In the genomic region with DNA sequence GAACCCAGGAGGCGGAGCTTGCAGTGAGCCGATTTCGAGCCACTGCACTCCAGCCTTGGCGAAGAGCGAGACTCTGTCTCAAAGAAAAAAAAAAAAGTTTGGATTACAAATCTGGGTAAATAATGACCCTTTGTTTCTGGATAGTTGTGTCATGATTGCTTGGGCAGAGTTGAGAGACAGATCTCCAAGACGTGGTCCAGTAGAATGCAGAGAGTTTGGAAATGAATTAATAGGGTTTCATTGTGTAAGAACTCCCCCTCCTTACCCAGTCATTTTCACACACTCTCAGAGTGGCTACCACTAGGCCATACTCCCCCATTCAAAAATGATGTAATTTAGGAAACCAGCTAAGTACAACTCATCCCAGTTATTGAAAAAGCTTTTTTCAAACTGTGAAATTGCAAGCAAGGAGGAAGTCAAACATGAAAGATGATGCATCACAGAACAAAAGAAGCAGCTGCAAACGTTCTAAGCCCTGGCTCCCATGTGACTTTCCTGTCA, we compare ENCODE assay signal across 18 cellular contexts.
DNase-seq lines count a peak whose midpoint lies in the region; ATAC-seq and TF ChIP-seq lines count a peak whose summit lies in the region.
"Had no signal": no experiment of that assay in that cellular context is flagged by ENCODE, and none has a peak within 500 bp of the region (broad histone marks: within the 10 kb centered on the region; RNA-seq: fewer than 3 reads in every experiment).

No MANE protein-coding gene starts in this region.

- CTCF ChIA-PET in PC-3 (lab: Charles Lee), result no interaction called here

- no peak overlapping the region for H3K9ac ChIP-seq in PC-3 (ENCODE audit: low read length)

- H3K36me3 Mint-ChIP-seq in activated naive CD4-positive, alpha-beta T cell treated with anti-CD3 and anti-CD28 coated beads, Interleukin-2, amount 50 U/mL, for 72 hours, result no peaks in the 10 kb centered on the region
- H3K36me3 Mint-ChIP-seq: activated naive CD8-positive, alpha-beta T cell had no signal

- intact Hi-C loops in PC-3 (cut with micrococcal nuclease) (no loop called here), aorta (cut with DNase I) (no loop called here)

- no peak overlapping the region for H3K4me2 ChIP-seq in PC-3 (ENCODE audit: low read length)

- no peaks in the 10 kb centered on the region for H3K9me2 ChIP-seq in PC-3 (replicated peaks; ENCODE audit: low read length)

- H2AFZ ChIP-seq in PC-3 (ENCODE audit: low read length), result no peak overlapping the region

- no peak for TF ChIP-seq CTCF in PC-3 (conservative IDR thresholded peaks at IDR 0.05; ENCODE audit: low read depth, low read length)
- no peak for TF ChIP-seq CTCF in foreskin keratinocyte (conservative IDR thresholded peaks at IDR 0.05)

- H3K27ac ChIP-seq in PC-3 (ENCODE audit: low read length) (no peak overlapping the region), foreskin keratinocyte (no peak overlapping the region), aorta (ENCODE audit: low read depth in 1 of 2, low read length in 2 of 2) (no peak overlapping the region)
- H3K27ac ChIP-seq: RWPE1, tibial artery had no signal

- no peak for DNase-seq in activated naive CD4-positive, alpha-beta T cell treated with anti-CD3 and anti-CD28 coated beads, Interleukin-2, amount 50 U/mL, for 72 hours (ENCODE audit: low spot score in 2 of 2)
- DNase-seq in activated naive CD4-positive, alpha-beta T cell treated with anti-CD3 and anti-CD28 coated beads, Interleukin-2, amount 50 U/mL, for 16 hours, result no peak
- DNase-seq in PC-3 (peak; percentile 9), foreskin keratinocyte (peak; percentile 2 to 43), skeletal muscle cell (ENCODE audit: low read depth) (peak; percentile 25), aorta (no peak), COR-L47 (lab: John Stamatoyannopoulos, UW) (no peak), NCI-H1092 treated with DMSO at 0.1 percent for 48 hours (lab: John Stamatoyannopoulos, UW) (no peak)
- DNase-seq: activated CD4-positive, alpha-beta T cell treated with anti-CD3 and anti-CD28 coated beads for 1 hour; activated CD8-positive, alpha-beta memory T cell treated with anti-CD3 and anti-CD28 coated beads, Interleukin-2, amount 50 U/mL, for 48 hours; Karpas-422; left colon; naive B cell; NCI-H2029; stimulated activated CD8-positive, alpha-beta memory T cell treated with anti-CD3 and anti-CD28 coated beads, Interleukin-4, amount 100 ng/mL, for 48 hours; tibial artery had no signal

- no peaks in the 10 kb centered on the region for H3K27me3 ChIP-seq in PC-3 (ENCODE audit: low read length)
- H3K27me3 ChIP-seq in foreskin keratinocyte, result no peaks in the 10 kb centered on the region
- H3K27me3 ChIP-seq in aorta (ENCODE audit: control insufficient read depth in 1 of 2, insufficient read depth in 2 of 2, low read length in 1 of 2), result no peaks in the 10 kb centered on the region
- H3K27me3 ChIP-seq: tibial artery had no signal

- ATAC-seq in activated naive CD4-positive, alpha-beta T cell treated with anti-CD3 and anti-CD28 coated beads, Interleukin-2, amount 50 U/mL, for 72 hours, result peak; percentile 67 to 97
- ATAC-seq in PC-3 (no peak), foreskin keratinocyte (no peak), aorta (ENCODE audit: low FRiP score) (no peak)
- ATAC-seq: left colon had no signal

- H3K4me1 ChIP-seq in PC-3 (ENCODE audit: insufficient read depth, low read length) (no peaks in the 10 kb centered on the region), foreskin keratinocyte (no peaks in the 10 kb centered on the region), aorta (ENCODE audit: control insufficient read depth in 1 of 2, insufficient read depth in 2 of 2, low read length in 2 of 2) (no peaks in the 10 kb centered on the region)
- H3K4me1 ChIP-seq: tibial artery had no signal

- H3K9me3 Mint-ChIP-seq in activated naive CD4-positive, alpha-beta T cell treated with anti-CD3 and anti-CD28 coated beads, Interleukin-2, amount 50 U/mL, for 72 hours, result peaks cover 0 to 4% of the 10 kb centered on the region in 2 donors

- H3K36me3 ChIP-seq in PC-3 (ENCODE audit: low read depth, low read length) (no peaks in the 10 kb centered on the region), aorta (ENCODE audit: control insufficient read depth in 1 of 2, insufficient read depth in 2 of 2, low read length in 1 of 2) (no peaks in the 10 kb centered on the region)
- H3K36me3 ChIP-seq: tibial artery had no signal

- no peak overlapping the region for H3K27ac Mint-ChIP-seq in activated naive CD4-positive, alpha-beta T cell treated with anti-CD3 and anti-CD28 coated beads, Interleukin-2, amount 50 U/mL, for 72 hours
- H3K27ac Mint-ChIP-seq: activated naive CD8-positive, alpha-beta T cell; naive B cell had no signal

- no peaks in the 10 kb centered on the region; the same call in 1 of the 2 replicates for H3K9me3 ChIP-seq in PC-3 (ENCODE audit: low read length)
- no peaks in the 10 kb centered on the region for H3K9me3 ChIP-seq in aorta (ENCODE audit: control insufficient read depth, low read length)

- H4K20me1 ChIP-seq in PC-3 (ENCODE audit: low read length), result no peaks in the 10 kb centered on the region

- H3K4me3 ChIP-seq in PC-3 (ENCODE audit: low read length), result no peak overlapping the region
- no peak overlapping the region for H3K4me3 ChIP-seq in skeletal muscle cell (ENCODE audit: low read depth, low read length)
- H3K4me3 ChIP-seq in aorta (ENCODE audit: low read length in 2 of 2), result no peak overlapping the region
- H3K4me3 ChIP-seq: tibial artery had no signal

- BruUV-seq in PC-3 (replicated peaks; lab: Mats Ljungman, UMichigan), result no TSS peak

- POLR2A ChIA-PET in PC-3 (lab: Charles Lee; ENCODE audit: unreplicated experiment), result no interaction called here

- WGBS in aorta, 2 donors, result 78 to 85% methylated on average over 7 of the region's 7 CpGs

- no peaks in the 10 kb centered on the region for H3F3A ChIP-seq in PC-3 (ENCODE audit: low read length, unreplicated experiment)

- H3K79me2 ChIP-seq in PC-3 (ENCODE audit: low read length), result no peaks in the 10 kb centered on the region

Comparison
In these comparisons a context has a peak if more than half of its experiments do, and no peak if none do; other contexts are left out.
1. ATAC-seq: peak in activated naive CD4-positive, alpha-beta T cell treated with anti-CD3 and anti-CD28 coated beads, Interleukin-2, amount 50 U/mL, for 72 hours (2 of 2); none in PC-3 (single experiment), foreskin keratinocyte (single experiment) and aorta (single experiment).
2. DNase-seq: peak in PC-3 (single experiment), foreskin keratinocyte (2 of 2) and skeletal muscle cell (single experiment); none in activated naive CD4-positive, alpha-beta T cell treated with anti-CD3 and anti-CD28 coated beads, Interleukin-2, amount 50 U/mL, for 72 hours (0 of 2), activated naive CD4-positive, alpha-beta T cell treated with anti-CD3 and anti-CD28 coated beads, Interleukin-2, amount 50 U/mL, for 16 hours (single experiment), aorta (0 of 2), COR-L47 (single experiment) and NCI-H1092 treated with DMSO at 0.1 percent for 48 hours (single experiment).